In the genomic region with DNA sequence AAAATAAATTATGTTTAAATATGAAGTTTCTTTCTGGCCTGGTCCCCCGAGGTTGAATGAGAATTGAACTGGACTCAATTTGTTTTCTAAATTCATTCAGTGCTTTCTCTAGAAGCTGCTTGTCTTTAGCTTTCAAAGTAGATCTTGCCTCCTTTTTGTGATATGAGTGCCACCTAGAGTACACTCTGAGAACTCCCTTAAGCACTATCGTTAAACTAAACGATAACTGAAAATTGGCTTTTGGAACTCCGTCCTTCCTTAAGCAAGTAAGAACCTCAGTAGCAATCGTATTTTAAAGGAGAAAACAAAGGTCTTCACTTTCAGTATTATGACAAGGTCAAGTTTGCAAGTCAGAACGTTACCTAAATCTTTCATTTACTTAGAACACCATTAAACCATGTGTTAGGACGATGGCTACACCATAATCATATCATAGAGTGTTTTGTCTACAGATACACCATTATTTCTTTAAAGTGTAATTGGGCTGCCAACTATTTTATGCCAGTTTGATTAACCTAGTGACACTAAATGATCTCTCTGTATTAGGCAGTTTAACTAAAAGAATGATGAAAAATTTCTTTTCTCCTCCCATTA, we compare ENCODE assay signal across 8 cellular contexts.
DNase-seq lines count a peak whose midpoint lies in the region; ATAC-seq and TF ChIP-seq lines count a peak whose summit lies in the region.

No MANE protein-coding gene starts in this region.

- H3K27me3 ChIP-seq in GM06990 (replicated peaks; ENCODE audit: control insufficient read depth, insufficient read depth, low read length) (no peaks in the 10 kb centered on the region; the same call in 1 of the 2 replicates), esophagus squamous epithelium (peaks cover 0 to 54% (median 1%) of the 10 kb centered on the region in 4 donors)

- H3K27ac ChIP-seq in 22Rv1 (no peak overlapping the region), esophagus squamous epithelium (no peak overlapping the region)

- intact Hi-C loops in esophagus squamous epithelium (cut with DNase I) = no loop called here

- H3K36me3 ChIP-seq in GM06990 (ENCODE audit: control insufficient read depth, insufficient read depth, low read length) = no peaks in the 10 kb centered on the region
- H3K36me3 ChIP-seq in esophagus squamous epithelium = no peaks in the 10 kb centered on the region

- peak; percentile 80 for ATAC-seq in HG02610 (IDR thresholded peaks at IDR 0.05; ENCODE audit: unreplicated experiment)

- TF ChIP-seq CTCF in 22Rv1 (IDR thresholded peaks at IDR 0.05) (peak; percentile 83), GM06990 (IDR thresholded peaks at IDR 0.05; ENCODE audit: insufficient read depth, low read length, poor library complexity, severe bottlenecking) (peak; percentile 77), esophagus squamous epithelium (IDR thresholded peaks at IDR 0.05) (peak; percentile 49 to 76 (median 58))

- no peak overlapping the region for H3K4me3 ChIP-seq in GM06990 (replicated peaks; ENCODE audit: low read depth, low read length)
- no peak overlapping the region for H3K4me3 ChIP-seq in esophagus squamous epithelium

- no peaks in the 10 kb centered on the region for H3K4me1 ChIP-seq in esophagus squamous epithelium

- 10 to 11% methylated on average over 7 of the region's 7 CpGs for WGBS in esophagus squamous epithelium, 2 donors

- TF ChIP-seq POLR2A in esophagus squamous epithelium (IDR thresholded peaks at IDR 0.05) = no peak

- no peaks in the 10 kb centered on the region for H3K9me3 ChIP-seq in esophagus squamous epithelium

- DNase-seq in GM06990 (ENCODE audit: extremely low read depth, insufficient read length) (no peak), NCI-H1417 treated with DMSO at 0.1 percent for 48 hours (lab: John Stamatoyannopoulos, UW) (peak; percentile 30), SKM-1 (lab: John Stamatoyannopoulos, UW; ENCODE audit: unreplicated experiment) (peak; percentile 20), esophagus squamous epithelium (lab: John Stamatoyannopoulos, UW) (no peak), non-pigmented ciliary epithelial cell (ENCODE audit: low read depth) (peak; percentile 20), middle frontal gyrus (ENCODE audit: extremely low spot score, low spot score) (no peak)

Comparison
In these comparisons a context has a peak if more than half of its experiments do, and no peak if none do; other contexts are left out.
1. DNase-seq: peak in NCI-H1417 treated with DMSO at 0.1 percent for 48 hours (single experiment), SKM-1 (single experiment) and non-pigmented ciliary epithelial cell (single experiment); none in GM06990 (single experiment), esophagus squamous epithelium (single experiment) and middle frontal gyrus (single experiment).
2. Peak in every context shown above with its lines, with median percentiles within 50 percentile points of each other: CTCF ChIP-seq.